ENCODE assay signal across 15 cellular contexts in genomic region chr2:1283856-1284255, GRCh38.
DNase-seq lines count a peak whose midpoint lies in the region; ATAC-seq and TF ChIP-seq lines count a peak whose summit lies in the region.
"Had no signal": no experiment of that assay in that cellular context is flagged by ENCODE, and none has a peak within 500 bp of the region (broad histone marks: within the 10 kb centered on the region; RNA-seq: fewer than 3 reads in every experiment).

No MANE protein-coding gene starts in this region.

- no peaks in the 10 kb centered on the region for H3K36me3 Mint-ChIP-seq in GM23338 (ENCODE audit: low read depth)

- H3K4me1 Mint-ChIP-seq in GM23338 = peaks cover 3% of the 10 kb centered on the region; the same call in 1 of the 3 replicates
- H3K4me1 Mint-ChIP-seq: B cell had no signal

- H3K9me3 Mint-ChIP-seq in GM23338 = no peaks in the 10 kb centered on the region
- H3K9me3 Mint-ChIP-seq: CD8-positive, alpha-beta T cell had no signal

- H3K36me3 ChIP-seq in GM23338 (ENCODE audit: insufficient read depth) (no peaks in the 10 kb centered on the region), SK-N-SH (replicated peaks in 1 of 2; ENCODE audit: control insufficient read depth in 1 of 2, insufficient read depth in 2 of 2, low read length in 1 of 2) (no peaks in the 10 kb centered on the region), neural cell (ENCODE audit: insufficient read depth, low read length) (no peaks in the 10 kb centered on the region), esophagus squamous epithelium (no peaks in the 10 kb centered on the region)
- H3K36me3 ChIP-seq: BLaER1 treated with 17β-estradiol and CSF1 and Interleukin-3, amounts not matched to agents 10 nM and 100 nM; HAP-1 had no signal

- H3F3A ChIP-seq in GM23338 (replicated peaks; ENCODE audit: low read depth) = no peaks in the 10 kb centered on the region
- H3F3A ChIP-seq in SK-N-SH (replicated peaks; ENCODE audit: insufficient read depth) = no peaks in the 10 kb centered on the region
- no peaks in the 10 kb centered on the region for H3F3A ChIP-seq in neural cell (ENCODE audit: insufficient read depth, low read length, poor library complexity, severe bottlenecking)

- TF ChIP-seq EP300 in SK-N-SH (IDR thresholded peaks at IDR 0.05; ENCODE audit: borderline replicate concordance in 1 of 2, low read depth in 1 of 2, low read length in 1 of 2) (peak in 1 of 2 experiments; percentile 33; a peak in 1 of 4 replicates), neural cell (conservative IDR thresholded peaks at IDR 0.05; ENCODE audit: poor library complexity, severe bottlenecking) (no peak)

- H4K20me1 ChIP-seq in GM23338 (replicated peaks; ENCODE audit: insufficient read depth) = peaks cover 4% of the 10 kb centered on the region; the same call in 1 of the 2 replicates
- no peaks in the 10 kb centered on the region for H4K20me1 ChIP-seq in SK-N-SH (ENCODE audit: insufficient read depth)
- no peaks in the 10 kb centered on the region for H4K20me1 ChIP-seq in neural cell (ENCODE audit: insufficient read depth)
- H4K20me1 ChIP-seq: BLaER1 treated with 17β-estradiol and CSF1 and Interleukin-3, amounts not matched to agents 10 nM and 100 nM had no signal

- ATAC-seq in GM23338 (no peak), GM18520 (IDR thresholded peaks at IDR 0.05; ENCODE audit: unreplicated experiment) (no peak)
- ATAC-seq: CD8-positive, alpha-beta T cell had no signal

- H3K79me2 ChIP-seq in GM23338 (replicated peaks; ENCODE audit: insufficient read depth) = no peaks in the 10 kb centered on the region
- H3K79me2 ChIP-seq in SK-N-SH (ENCODE audit: insufficient read depth) = no peaks in the 10 kb centered on the region
- no peaks in the 10 kb centered on the region for H3K79me2 ChIP-seq in neural cell (replicated peaks; ENCODE audit: insufficient read depth, low read length)

- peak; percentile 15; the same call in 1 of the 2 replicates for TF ChIP-seq RAD21 in SK-N-SH (IDR thresholded peaks at IDR 0.05; ENCODE audit: low read length)
- no peak for TF ChIP-seq RAD21 in neural cell (conservative IDR thresholded peaks at IDR 0.05)

- H3K9me3 ChIP-seq in SK-N-SH (no peaks in the 10 kb centered on the region), neural cell (ENCODE audit: low read length) (no peaks in the 10 kb centered on the region), esophagus squamous epithelium (no peaks in the 10 kb centered on the region)
- H3K9me3 ChIP-seq: HAP-1 had no signal

- peaks cover 4% of the 10 kb centered on the region for H3K27me3 Mint-ChIP-seq in GM23338 (ENCODE audit: insufficient read depth, low read depth, poor library complexity)
- H3K27me3 Mint-ChIP-seq: B cell had no signal

- DNase-seq in GM23338 (ENCODE audit: low spot score) (no peak), NCI-H1105 treated with DMSO at 0.1 percent for 48 hours (lab: John Stamatoyannopoulos, UW) (peak; percentile 56), SK-N-SH (peak; percentile 76), esophagus squamous epithelium (lab: John Stamatoyannopoulos, UW) (no peak)
- DNase-seq in activated CD4-positive, alpha-beta T cell treated with anti-CD3 and anti-CD28 coated beads for 4 hours = no peak
- DNase-seq: Calu3; CD8-positive, alpha-beta T cell; DMS79 treated with DMSO at 0.1 percent for 48 hours; GF-D8; IMR-90 had no signal

- CTCF ChIA-PET in SK-N-SH (lab: Yijun Ruan, JAX) = interaction anchor here (1.1 to 2.1 kb wide), 4 partner anchors 14 to 267 kb away, joined by 4 to 7 read pairs (median 7); no protein-coding TSS in a partner anchor

- peak overlapping the region; percentile 39; the same call in 1 of the 2 replicates for H3K27ac ChIP-seq in GM23338 (ENCODE audit: low read depth)
- H3K27ac ChIP-seq in SK-N-SH (ENCODE audit: low read depth in 2 of 2, low read length in 1 of 2) = peak overlapping the region in 1 of 2 experiments; percentile 58; a peak in 1 of 4 replicates
- peak overlapping the region; percentile 14 for H3K27ac ChIP-seq in neural cell (ENCODE audit: low read length)
- H3K27ac ChIP-seq in esophagus squamous epithelium = no peak overlapping the region
- H3K27ac ChIP-seq: BLaER1 treated with 17β-estradiol and CSF1 and Interleukin-3, amounts not matched to agents 10 nM and 100 nM had no signal

- H3K27ac Mint-ChIP-seq in GM23338 = no peak overlapping the region
- H3K27ac Mint-ChIP-seq: B cell; CD8-positive, alpha-beta T cell had no signal

- 6% methylated on average over 11 of the region's 11 CpGs for WGBS in SK-N-SH (ENCODE audit: low lambda C conversion rate)
- WGBS in esophagus squamous epithelium, 2 donors = 67 to 84% methylated on average over 10 to 11 of the region's 11 CpGs

- H3K9ac ChIP-seq in SK-N-SH (no peak overlapping the region), neural cell (ENCODE audit: low read length) (no peak overlapping the region)
- H3K9ac ChIP-seq: BLaER1 treated with 17β-estradiol and CSF1 and Interleukin-3, amounts not matched to agents 10 nM and 100 nM had no signal

- no peak for TF ChIP-seq POLR2A in esophagus squamous epithelium (IDR thresholded peaks at IDR 0.05)

- no peak for TF ChIP-seq CTCF in GM23338 (conservative IDR thresholded peaks at IDR 0.05; ENCODE audit: low read depth in 2 of 2)
- TF ChIP-seq CTCF in SK-N-SH (IDR thresholded peaks at IDR 0.05) = no peak
- no peak for TF ChIP-seq CTCF in neural cell (IDR thresholded peaks at IDR 0.05; ENCODE audit: poor library complexity, severe bottlenecking)
- no peak for TF ChIP-seq CTCF in esophagus squamous epithelium (IDR thresholded peaks at IDR 0.05)

- no peaks in the 10 kb centered on the region for H3K4me1 ChIP-seq in GM23338 (ENCODE audit: insufficient read depth)
- peaks cover 0 to 25% of the 10 kb centered on the region in 2 experiments; a peak in 2 of 4 replicates for H3K4me1 ChIP-seq in SK-N-SH (ENCODE audit: control insufficient read depth in 1 of 2, insufficient read depth in 2 of 2, low read depth in 1 of 2, low read length in 1 of 2)
- no peaks in the 10 kb centered on the region for H3K4me1 ChIP-seq in esophagus squamous epithelium
- H3K4me1 ChIP-seq: HAP-1 had no signal

- no peak overlapping the region for H3K4me3 Mint-ChIP-seq in GM23338
- H3K4me3 Mint-ChIP-seq: B cell; CD8-positive, alpha-beta T cell had no signal

- H3K9me2 ChIP-seq in GM23338 (ENCODE audit: insufficient read depth) (peaks cover 5% of the 10 kb centered on the region; the same call in 1 of the 2 replicates), SK-N-SH (no peaks in the 10 kb centered on the region), neural cell (ENCODE audit: insufficient read depth, low read length) (no peaks in the 10 kb centered on the region)

- intact Hi-C loops in esophagus squamous epithelium (cut with DNase I) = no loop called here

- H2AFZ ChIP-seq in GM23338 (no peak overlapping the region), SK-N-SH (ENCODE audit: low read depth) (no peak overlapping the region), neural cell (ENCODE audit: low read depth, low read length) (no peak overlapping the region)

- H3K27me3 ChIP-seq in GM23338 (ENCODE audit: insufficient read depth) (no peaks in the 10 kb centered on the region), SK-N-SH (ENCODE audit: insufficient read depth) (no peaks in the 10 kb centered on the region), neural cell (ENCODE audit: insufficient read depth, low read depth, low read length) (no peaks in the 10 kb centered on the region), esophagus squamous epithelium (peaks cover 0 to 7% (median 0%) of the 10 kb centered on the region in 4 donors)
- H3K27me3 ChIP-seq: BLaER1 treated with 17β-estradiol and CSF1 and Interleukin-3, amounts not matched to agents 10 nM and 100 nM had no signal

- POLR2A ChIA-PET in SK-N-SH (lab: Yijun Ruan, JAX) = no interaction called here

- no peak overlapping the region for H3K4me2 ChIP-seq in GM23338
- H3K4me2 ChIP-seq in SK-N-SH = no peak overlapping the region
- H3K4me2 ChIP-seq in neural cell (ENCODE audit: low read length) = no peak overlapping the region
- H3K4me2 ChIP-seq: BLaER1 treated with 17β-estradiol and CSF1 and Interleukin-3, amounts not matched to agents 10 nM and 100 nM had no signal

- H3K4me3 ChIP-seq in GM23338 = no peak overlapping the region
- no peak overlapping the region; a peak in 2 of 4 replicates for H3K4me3 ChIP-seq in SK-N-SH (ENCODE audit: low read depth in 2 of 2, low read length in 1 of 2)
- H3K4me3 ChIP-seq in neural cell (ENCODE audit: low read length) = peak overlapping the region; percentile 3
- no peak overlapping the region for H3K4me3 ChIP-seq in esophagus squamous epithelium
- H3K4me3 ChIP-seq: BLaER1 treated with 17β-estradiol and CSF1 and Interleukin-3, amounts not matched to agents 10 nM and 100 nM; HAP-1 had no signal

TF ChIP-seq in GM23338, 12 proteins besides CTCF, POLR2A, EP300 and RAD21:
- no peak for TF ChIP-seq ZNF114 (CRISPR knock-in tag; IDR thresholded peaks at IDR 0.05)
- TF ChIP-seq NANOG (IDR thresholded peaks at IDR 0.05; ENCODE audit: borderline replicate concordance) = no peak
- no peak for TF ChIP-seq EZH2 (IDR thresholded peaks at IDR 0.05; ENCODE audit: low read depth, unreplicated experiment)
- TF ChIP-seq CREB1 (CRISPR knock-in tag; IDR thresholded peaks at IDR 0.05; ENCODE audit: low read depth) = no peak
TF ChIP-seq in GM23338: peak in this region for 0.

TF ChIP-seq in SK-N-SH, 30 proteins besides CTCF, POLR2A, EP300 and RAD21 (continues in another document):
- TF ChIP-seq RXRA (IDR thresholded peaks at IDR 0.05; ENCODE audit: borderline replicate concordance, low read depth) = no peak
- no peak for TF ChIP-seq IRF3 (IDR thresholded peaks at IDR 0.05; ENCODE audit: low read depth, low read length)
- no peak for TF ChIP-seq RFX5 (IDR thresholded peaks at IDR 0.05; ENCODE audit: low read length)

TF ChIP-seq in neural cell, 6 proteins besides CTCF, POLR2A, EP300 and RAD21 (continues in another document):
- TF ChIP-seq SMC3 (conservative IDR thresholded peaks at IDR 0.05; ENCODE audit: poor library complexity) (no peak), POLR2AphosphoS5 (IDR thresholded peaks at IDR 0.05) (no peak), MXI1 (conservative IDR thresholded peaks at IDR 0.05; ENCODE audit: poor library complexity, severe bottlenecking) (no peak)

Comparison
In these comparisons a context has a peak if more than half of its experiments do, and no peak if none do; other contexts are left out.
1. DNase-seq: peak in NCI-H1105 treated with DMSO at 0.1 percent for 48 hours (single experiment) and SK-N-SH (single experiment); none in GM23338 (single experiment), activated CD4-positive, alpha-beta T cell treated with anti-CD3 and anti-CD28 coated beads for 4 hours (0 of 2) and esophagus squamous epithelium (single experiment).
2. H3K27ac ChIP-seq: peak in GM23338 (single experiment) and neural cell (single experiment); none in esophagus squamous epithelium (0 of 4).